13 cellular contexts compared by ENCODE assay signal in genomic region chr10:87657370-87657769, GRCh38. TPM values are rescaled to one million over a fixed set of nuclear protein-coding genes. Genes with fewer than 3 reads are reported as not detected.
DNase-seq lines count a peak whose midpoint lies in the region; ATAC-seq and TF ChIP-seq lines count a peak whose summit lies in the region.
"Had no signal": no experiment of that assay in that cellular context is flagged by ENCODE, and none has a peak within 500 bp of the region (broad histone marks: within the 10 kb centered on the region; RNA-seq: fewer than 3 reads in every experiment).

No MANE protein-coding gene starts in this region.

- H3K4me3 ChIP-seq in adrenal gland (no peak overlapping the region), spleen (no peak overlapping the region), OCI-LY7 (ENCODE audit: low read depth, low read length, poor library complexity, severe bottlenecking) (no peak overlapping the region)

- H3K27ac ChIP-seq in adrenal gland (peak overlapping the region; percentile 1 to 94 (median 88)), spleen (peak overlapping the region in 5 of 8 donors; percentile 38 to 83 (median 53)), OCI-LY7 (ENCODE audit: low read depth, low read length, poor library complexity, severe bottlenecking) (no peak overlapping the region)

- H3K27me3 ChIP-seq in adrenal gland (no peaks in the 10 kb centered on the region), spleen (replicated peaks in 1 of 7) (peaks cover 0 to 30% (median 8%) of the 10 kb centered on the region in 7 donors)

- H3K36me3 ChIP-seq in adrenal gland (replicated peaks in 1 of 2) = no peaks in the 10 kb centered on the region
- H3K36me3 ChIP-seq in spleen = no peaks in the 10 kb centered on the region
- H3K36me3 ChIP-seq in OCI-LY7 (ENCODE audit: insufficient read depth, low read length) = no peaks in the 10 kb centered on the region

- DNase-seq in HK-2 (ENCODE audit: unreplicated experiment) = peak; percentile 27
- peak; percentile 45 to 85 (median 77) for DNase-seq in adrenal gland
- no peak for DNase-seq in left ventricle myocardium superior
- DNase-seq in spleen = no peak
- no peak for DNase-seq in effector CD4-positive, alpha-beta T cell
- DNase-seq in OCI-LY7 (ENCODE audit: low spot score) = no peak
- DNase-seq in GM10248 (ENCODE audit: extremely low spot score) = no peak
- DNase-seq in islet precursor cell = no peak
- DNase-seq: activated CD8-positive, alpha-beta T cell treated with anti-CD3 and anti-CD28 coated beads, Interleukin-2, amount 10 ng/mL, durations not matched to agents 7 days and 5 days; DMS79; H7; NCI-H1694 treated with DMSO at 0.1 percent for 48 hours; SIG-M5 had no signal

- H3K4me2 ChIP-seq in OCI-LY7 (ENCODE audit: low read length) = no peak overlapping the region

- WGBS in adrenal gland, 4 donors = 24 to 39% (median 37%) methylated on average over 5 of the region's 5 CpGs
- 54 to 72% (median 58%) methylated on average over 5 of the region's 5 CpGs for WGBS in spleen, 5 donors

- POLR2A ChIA-PET in OCI-LY7 (lab: Charles Lee) (no interaction called here), GM10248 (lab: Yijun Ruan, JAX) (no interaction called here)

- H3K9me3 ChIP-seq in adrenal gland (replicated peaks in 1 of 3) (no peaks in the 10 kb centered on the region), spleen (no peaks in the 10 kb centered on the region), OCI-LY7 (ENCODE audit: low read length) (no peaks in the 10 kb centered on the region)

- intact Hi-C loops in adrenal gland (cut with DNase I) = loop anchor here (5.0 to 10.0 kb wide), 2 partner anchors 80 to 123 kb away; no protein-coding TSS in a partner anchor
- intact Hi-C loops in left ventricle myocardium superior (cut with micrococcal nuclease) = loop anchor here (2.0 kb wide), 1 partner anchor 77 kb away; no protein-coding TSS in a partner anchor
- intact Hi-C loops in spleen (cut with DNase I; ENCODE audit: low total_unique reads) = loop anchor here (10.0 kb wide), 1 partner anchor 77 kb away; no protein-coding TSS in a partner anchor
- intact Hi-C loops in OCI-LY7 (cut with micrococcal nuclease; ENCODE audit: unreplicated experiment) = loop anchor here (5.0 to 10.0 kb wide), 2 partner anchors 123 to 895 kb away; no protein-coding TSS in a partner anchor

- peaks cover 10 to 31% of the 10 kb centered on the region in 2 donors for H3K4me1 ChIP-seq in adrenal gland (replicated peaks in 1 of 2)
- peaks cover 0 to 55% (median 18%) of the 10 kb centered on the region in 6 donors for H3K4me1 ChIP-seq in spleen
- no peaks in the 10 kb centered on the region for H3K4me1 ChIP-seq in OCI-LY7 (ENCODE audit: insufficient read depth, low read length, poor library complexity, severe bottlenecking)

- BruUV-seq in OCI-LY7 (replicated peaks; lab: Mats Ljungman, UMichigan) = no TSS peak

- no peaks in the 10 kb centered on the region for H3K79me2 ChIP-seq in OCI-LY7 (ENCODE audit: insufficient read depth, low read depth, low read length)

- H4K20me1 ChIP-seq in OCI-LY7 (ENCODE audit: insufficient read depth, low read length) = no peaks in the 10 kb centered on the region

- no peak overlapping the region for H2AFZ ChIP-seq in OCI-LY7 (ENCODE audit: low read length)

- peak in 1 of 2 donors; percentile 36 for TF ChIP-seq POLR2A in adrenal gland (IDR thresholded peaks at IDR 0.05)
- TF ChIP-seq POLR2A in spleen (IDR thresholded peaks at IDR 0.05) = no peak

- H3K9me2 ChIP-seq in OCI-LY7 (ENCODE audit: insufficient read depth, low read length) = no peaks in the 10 kb centered on the region

- TF ChIP-seq CTCF in adrenal gland (IDR thresholded peaks at IDR 0.05) (no peak), spleen (IDR thresholded peaks at IDR 0.05 in 8 of 11, conservative IDR thresholded peaks at IDR 0.05 in 3 of 11) (no peak), OCI-LY7 (conservative IDR thresholded peaks at IDR 0.05; ENCODE audit: low read length) (no peak), GM10248 (IDR thresholded peaks at IDR 0.05; ENCODE audit: control extremely low read depth, extremely low read depth, low read depth, missing control alignments) (no peak)

- peak; percentile 14 for ATAC-seq in left ventricle myocardium superior
- ATAC-seq: activated CD8-positive, alpha-beta T cell treated with anti-CD3 and anti-CD28 coated beads, Interleukin-2, amount 10 ng/mL, durations not matched to agents 7 days and 5 days had no signal

- CTCF ChIA-PET in OCI-LY7 (lab: Charles Lee; ENCODE audit: unreplicated experiment) (no interaction called here), GM10248 (lab: Yijun Ruan, JAX) (interaction anchor here (0.7 to 2.2 kb wide), 13 partner anchors 9 to 158 kb away, joined by 3 to 6 read pairs (median 3); no protein-coding TSS in a partner anchor)

RNA-seq across cellular contexts. Expression of gene PAPSS2, which starts 2.3 kb away (rescaled TPM):
- total RNA-seq in adrenal gland (100 to 1,000 TPM; 182 to 775 (median 243) TPM), left ventricle myocardium superior (11.8 TPM), spleen (10 to 100 TPM; 11.0 to 25.9 (median 13.0) TPM), OCI-LY7 (2022) (not detected in 2 replicates)
- polyA plus RNA-seq in adrenal gland (100 to 1,000 TPM in 1 of 3 donors, 10 to 100 TPM in 2; 55.0 to 463 (median 72.3) TPM), spleen (1 to 10 TPM; 3.0 to 6.3 (median 4.7) TPM)
- total RNA-seq in OCI-LY7 (2014; rRNA removed; shearing (Covaris generic)) = 0.03 TPM in 1 of 2 replicates, not detected in the other

Comparison
In these comparisons a context has a peak if more than half of its experiments do, and no peak if none do; other contexts are left out.
1. DNase-seq: peak in HK-2 (single experiment) and adrenal gland (7 of 7); none in left ventricle myocardium superior (single experiment), spleen (single experiment), effector CD4-positive, alpha-beta T cell (single experiment), OCI-LY7 (single experiment), GM10248 (single experiment) and islet precursor cell (single experiment).
2. RNA of gene PAPSS2, which starts 2.3 kb away (total RNA-seq): 182 to 775 TPM in adrenal gland, 11.0 to 25.9 TPM in spleen and 11.8 TPM in left ventricle myocardium superior (single experiment); 0.03 TPM in OCI-LY7; every median in the first group is over 10 times any median in the second.